ENCODE assay signal across 20 cellular contexts in the genomic region with DNA sequence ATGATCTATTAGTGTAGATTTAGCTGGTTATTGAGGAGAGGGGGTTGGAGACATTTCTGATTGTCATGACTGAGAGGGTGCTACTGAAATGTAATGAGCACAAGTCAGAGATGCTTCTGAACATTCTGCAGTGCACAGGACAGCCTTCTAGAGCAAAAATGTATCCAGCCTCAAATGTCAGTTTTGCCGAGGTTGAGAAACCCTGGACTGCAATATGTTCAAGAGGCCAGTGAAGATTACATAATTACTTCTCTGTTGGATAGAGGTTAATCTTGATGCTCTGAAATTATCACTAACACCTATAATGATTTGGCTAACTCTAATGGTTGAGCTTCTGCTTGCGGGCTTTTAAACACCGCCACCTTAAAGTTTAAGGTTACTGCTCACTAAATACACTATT.
"Had no signal": no experiment of that assay in that cellular context is flagged by ENCODE, and none has a peak within 500 bp of the region (broad histone marks: within the 10 kb centered on the region; RNA-seq: fewer than 3 reads in every experiment).

No MANE protein-coding gene starts in this region.

- H3K27me3 Mint-ChIP-seq: dendritic cell treated with granulocyte-macrophage colony-stimulating factor and Interleukin-4, amounts not matched to agents 40 ng/mL and 50 ng/mL, for 4 days; effector memory CD8-positive, alpha-beta T cell; natural killer cell treated with Interleukin-12 subunit alpha and Interleukin-12 subunit beta and Interleukin-15 and Interleukin-18, amount 100 ng/mL, for 72 hours had no signal

- H3K27ac Mint-ChIP-seq: effector memory CD8-positive, alpha-beta T cell; neural progenitor cell; progenitor cell of endocrine pancreas had no signal

- H3K27me3 ChIP-seq: esophagus squamous epithelium, neural progenitor cell, pancreas, stomach had no signal

- H3K9me3 ChIP-seq: esophagus squamous epithelium, pancreas had no signal

- H3K4me3 Mint-ChIP-seq: dendritic cell treated with granulocyte-macrophage colony-stimulating factor and Interleukin-4, amounts not matched to agents 40 ng/mL and 50 ng/mL, for 4 days; effector memory CD8-positive, alpha-beta T cell; neural progenitor cell had no signal

- H3K36me3 ChIP-seq: esophagus squamous epithelium, gastroesophageal sphincter, neural progenitor cell, pancreas, stomach had no signal

- ATAC-seq: effector memory CD8-positive, alpha-beta T cell; gastroesophageal sphincter; left lobe of liver; natural killer cell treated with Interleukin-12 subunit alpha and Interleukin-12 subunit beta and Interleukin-15 and Interleukin-18, amount 100 ng/mL, for 72 hours; pancreas; right cardiac atrium had no signal

- H3K4me3 ChIP-seq: esophagus squamous epithelium, gastroesophageal sphincter, neural progenitor cell, pancreas, stomach had no signal

- H3K27ac ChIP-seq: epithelial cell of prostate, esophagus squamous epithelium, gastroesophageal sphincter, neural progenitor cell, pancreas, stomach had no signal

- DNase-seq: effector memory CD8-positive, alpha-beta T cell; esophagus squamous epithelium; foreskin fibroblast; glutamatergic neuron; islet precursor cell; occipital lobe; pancreas; right cardiac atrium; small intestine; stimulated activated CD4-positive, alpha-beta T cell treated with anti-CD3 and anti-CD28 coated beads, Interleukin-12 subunit alpha, Interleukin-12 subunit beta, amount 100 ng/mL, for 4 hours; stimulated activated naive CD4-positive, alpha-beta T cell; stomach; trophoblast cell had no signal

- H3K36me3 Mint-ChIP-seq: neural progenitor cell had no signal
